Comparison of ENCODE assay signal across 11 cellular contexts in the genomic region with DNA sequence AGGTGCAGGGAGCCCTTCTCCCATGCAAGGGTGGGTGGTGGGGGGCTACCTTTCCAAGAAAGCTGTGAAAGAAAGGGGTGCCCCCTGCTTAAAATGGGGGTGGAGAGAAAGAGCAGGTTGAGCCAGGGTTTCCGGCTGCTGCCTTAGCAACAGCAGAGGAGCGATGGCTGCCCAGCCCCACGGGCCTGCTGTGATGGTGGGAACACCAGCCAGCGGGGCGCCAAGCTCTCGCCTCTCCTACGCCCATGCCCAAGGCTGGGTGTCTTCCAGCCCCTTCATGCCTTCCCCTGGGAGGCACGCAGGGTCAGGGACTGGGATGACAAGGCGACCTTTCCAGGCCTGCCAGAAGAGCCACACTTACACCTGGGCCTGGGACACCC. TPM values are rescaled to one million over a fixed set of nuclear protein-coding genes. Genes with fewer than 3 reads are reported as not detected.
DNase-seq lines count a peak whose midpoint lies in the region; ATAC-seq lines count a peak whose summit lies in the region.
"Had no signal": no experiment of that assay in that cellular context is flagged by ENCODE, and none has a peak within 500 bp of the region (broad histone marks: within the 10 kb centered on the region; RNA-seq: fewer than 3 reads in every experiment).

No MANE protein-coding gene starts in this region.

- no peaks in the 10 kb centered on the region for H3K27me3 Mint-ChIP-seq in activated naive CD4-positive, alpha-beta T cell treated with anti-CD3 and anti-CD28 coated beads for 36 hours (ENCODE audit: low read depth)
- H3K27me3 Mint-ChIP-seq in memory B cell, result no peaks in the 10 kb centered on the region

- peaks cover 57% of the 10 kb centered on the region for H3K4me1 Mint-ChIP-seq in activated naive CD4-positive, alpha-beta T cell treated with anti-CD3 and anti-CD28 coated beads for 36 hours (ENCODE audit: low read depth)
- H3K4me1 Mint-ChIP-seq in memory B cell, result peaks cover 71% of the 10 kb centered on the region

- ATAC-seq in memory B cell (ENCODE audit: low read depth), result no peak
- no peak for ATAC-seq in GM19463 (IDR thresholded peaks at IDR 0.05; ENCODE audit: unreplicated experiment)
- no peak for ATAC-seq in HG03571 (IDR thresholded peaks at IDR 0.05; ENCODE audit: unreplicated experiment)
- ATAC-seq in HG03196 (IDR thresholded peaks at IDR 0.05; ENCODE audit: unreplicated experiment), result no peak

- peak overlapping the region; percentile 100 for H3K4me3 Mint-ChIP-seq in activated naive CD4-positive, alpha-beta T cell treated with anti-CD3 and anti-CD28 coated beads for 36 hours
- peak overlapping the region; percentile 92 for H3K4me3 Mint-ChIP-seq in memory B cell

- no peaks in the 10 kb centered on the region for H3K9me3 Mint-ChIP-seq in activated naive CD4-positive, alpha-beta T cell treated with anti-CD3 and anti-CD28 coated beads for 36 hours
- no peaks in the 10 kb centered on the region for H3K9me3 Mint-ChIP-seq in memory B cell

- H3K27ac Mint-ChIP-seq in activated naive CD4-positive, alpha-beta T cell treated with anti-CD3 and anti-CD28 coated beads for 36 hours, result peak overlapping the region; percentile 100
- peak overlapping the region; percentile 98 for H3K27ac Mint-ChIP-seq in memory B cell

- peak in 5 of 6 experiments; percentile 12 to 35 (median 21) for DNase-seq in stimulated activated naive CD4-positive, alpha-beta T cell (lab: John Stamatoyannopoulos, UW)
- DNase-seq in stimulated activated naive CD4-positive, alpha-beta T cell treated with Interleukin-2 at 50 U/mL for 16 hours (lab: John Stamatoyannopoulos, UW), result no peak
- DNase-seq in activated naive CD4-positive, alpha-beta T cell treated with anti-CD3 and anti-CD28 coated beads for 36 hours, result peak; percentile 68
- DNase-seq in memory B cell (ENCODE audit: low spot score in 2 of 2) (no peak), KBM-7 (no peak)
- DNase-seq: NCI-H526, nucleus accumbens, WERI-Rb-1 had no signal

- CTCF ChIA-PET in activated naive CD4-positive, alpha-beta T cell treated with anti-CD3 and anti-CD28 coated beads for 36 hours (lab: Charles Lee), result interaction anchor here (0.8 to 15.6 kb wide), 3 partner anchors 8 to 91 kb away, joined by 3 to 412 read pairs (median 24); no protein-coding TSS in a partner anchor

- intact Hi-C loops in activated naive CD4-positive, alpha-beta T cell treated with anti-CD3 and anti-CD28 coated beads for 36 hours (cut with micrococcal nuclease), result loop anchor here (2.0 to 10.0 kb wide), 4 partner anchors 38 to 1010 kb away; partner anchors contain the start of genes DCAKD, SPATA32 and UBTF

- in situ Hi-C loops in KBM-7 (cut with MboI; ENCODE audit: low pct_unique_long_range_greater_than_20kb, low sequenced_read_pairs), result no loop called here

- H3K36me3 Mint-ChIP-seq in activated naive CD4-positive, alpha-beta T cell treated with anti-CD3 and anti-CD28 coated beads for 36 hours (ENCODE audit: low read depth), result peaks cover 45% of the 10 kb centered on the region
- H3K36me3 Mint-ChIP-seq in memory B cell, result peaks cover 2% of the 10 kb centered on the region

RNA-seq across cellular contexts. Expression of gene FMNL1, which starts 3.0 kb away (rescaled TPM):
- 100 to 1,000 TPM; 228 to 242 TPM for total RNA-seq in activated naive CD4-positive, alpha-beta T cell treated with anti-CD3 and anti-CD28 coated beads for 36 hours

RNA-seq across cellular contexts. Expression of gene SPATA32, which starts 37.2 kb away (rescaled TPM):
- total RNA-seq in activated naive CD4-positive, alpha-beta T cell treated with anti-CD3 and anti-CD28 coated beads for 36 hours, result under 1 TPM in 1 of 2 experiments, not detected in 1; 0.12 TPM

Comparison
In these comparisons a context has a peak if more than half of its experiments do, and no peak if none do; other contexts are left out.
1. DNase-seq: peak in stimulated activated naive CD4-positive, alpha-beta T cell (5 of 6) and activated naive CD4-positive, alpha-beta T cell treated with anti-CD3 and anti-CD28 coated beads for 36 hours (single experiment); none in stimulated activated naive CD4-positive, alpha-beta T cell treated with Interleukin-2 at 50 U/mL for 16 hours (single experiment), memory B cell (0 of 2) and KBM-7 (single experiment).